Comparison of ENCODE assay signal across 10 cellular contexts in the genomic region with DNA sequence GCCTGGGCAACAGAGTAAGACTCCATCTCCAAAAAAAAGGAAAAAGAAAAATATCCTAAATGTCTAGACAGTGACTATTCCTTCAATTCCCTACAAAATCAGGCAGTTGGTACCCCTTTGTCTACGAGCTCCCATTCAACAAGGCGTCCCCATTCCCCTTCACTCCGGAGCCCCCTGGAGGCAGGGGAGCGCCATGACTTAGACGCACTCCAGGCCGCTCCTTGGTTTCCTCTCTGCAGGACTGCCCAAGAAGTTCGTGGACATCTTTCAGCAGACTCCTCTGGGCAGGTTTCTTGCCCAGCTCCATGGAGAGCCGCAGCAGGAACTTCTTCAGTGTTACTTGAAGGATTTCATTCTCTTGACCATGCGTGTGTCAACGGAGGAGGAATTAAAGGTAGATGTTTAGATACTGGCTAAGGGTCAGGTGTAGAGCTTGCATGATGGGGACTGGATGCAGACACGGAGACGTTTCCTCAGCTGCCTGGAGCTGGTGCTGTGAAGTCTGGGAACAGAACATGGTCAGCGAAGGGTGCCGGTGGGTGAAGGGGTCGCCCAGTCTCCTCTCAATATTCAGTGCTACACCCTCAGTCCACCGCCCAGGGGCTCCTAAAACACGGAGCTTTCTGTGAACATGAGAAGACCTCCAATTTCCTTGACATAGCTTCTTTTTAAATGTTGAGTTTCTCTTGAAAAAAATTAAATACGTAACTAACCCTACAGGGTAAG. TPM values are rescaled to one million over a fixed set of nuclear protein-coding genes. Genes with fewer than 3 reads are reported as not detected.
A peak's percentile ranks its signal among the peaks of the same experiment; 100 is the strongest.
DNase-seq lines count a peak whose midpoint lies in the region; ATAC-seq and TF ChIP-seq lines count a peak whose summit lies in the region.
"Had no signal": no experiment of that assay in that cellular context is flagged by ENCODE, and none has a peak within 500 bp of the region (broad histone marks: within the 10 kb centered on the region; RNA-seq: fewer than 3 reads in every experiment).

No MANE protein-coding gene starts in this region.

- no peak overlapping the region for H3K27ac ChIP-seq in OCI-LY3 (ENCODE audit: low read length)
- H3K27ac ChIP-seq in endodermal cell (ENCODE audit: low read depth, low read length) = no peak overlapping the region

- H3K4me3 ChIP-seq in OCI-LY3 (ENCODE audit: low read length) (no peak overlapping the region), endodermal cell (ENCODE audit: low read length) (no peak overlapping the region)

- H3K4me1 ChIP-seq in OCI-LY3 (ENCODE audit: low read length) = no peaks in the 10 kb centered on the region
- H3K4me1 ChIP-seq in endodermal cell (ENCODE audit: control insufficient read depth, insufficient read depth, low read length) = no peaks in the 10 kb centered on the region

- WGBS in endodermal cell (ENCODE audit: insufficient coverage in 1 of 2, insufficient read length in 1 of 2), 2 experiments = 93 to 98% methylated on average over 11 to 17 of the region's 18 CpGs

- H3K36me3 Mint-ChIP-seq in activated CD4-positive, alpha-beta T cell treated with anti-CD3 and anti-CD28 coated beads for 36 hours (ENCODE audit: low read depth) = peaks cover 83% of the 10 kb centered on the region
- peaks cover 82% of the 10 kb centered on the region for H3K36me3 Mint-ChIP-seq in endodermal cell (ENCODE audit: low read depth)

- no peak overlapping the region for H3K4me2 ChIP-seq in OCI-LY3 (ENCODE audit: low read length)

- H3K27me3 Mint-ChIP-seq in activated CD4-positive, alpha-beta T cell treated with anti-CD3 and anti-CD28 coated beads for 36 hours = no peaks in the 10 kb centered on the region
- no peaks in the 10 kb centered on the region for H3K27me3 Mint-ChIP-seq in endodermal cell (ENCODE audit: insufficient read depth)
- H3K27me3 Mint-ChIP-seq: activated naive CD4-positive, alpha-beta T cell treated with anti-CD3 and anti-CD28 coated beads, Interleukin-2, amount 50 U/mL, for 24 hours; naive thymus-derived CD4-positive, alpha-beta T cell had no signal

- H3K4me3 Mint-ChIP-seq in activated CD4-positive, alpha-beta T cell treated with anti-CD3 and anti-CD28 coated beads for 36 hours = no peak overlapping the region
- H3K4me3 Mint-ChIP-seq in endodermal cell = no peak overlapping the region
- H3K4me3 Mint-ChIP-seq: activated naive CD4-positive, alpha-beta T cell treated with anti-CD3 and anti-CD28 coated beads, Interleukin-2, amount 50 U/mL, for 24 hours; naive thymus-derived CD4-positive, alpha-beta T cell had no signal

- no peak overlapping the region for H2AFZ ChIP-seq in OCI-LY3 (ENCODE audit: low read depth, low read length)

- intact Hi-C loops in activated CD4-positive, alpha-beta T cell treated with anti-CD3 and anti-CD28 coated beads for 36 hours (cut with DNase I, micrococcal nuclease) = loop anchor here in 1 of 2 experiments (5.0 kb wide), 1 partner anchor 164 kb away; no protein-coding TSS in a partner anchor

- CTCF ChIA-PET in activated CD4-positive, alpha-beta T cell treated with anti-CD3 and anti-CD28 coated beads for 36 hours (lab: Charles Lee) = interaction anchor here (0.6 to 1.7 kb wide), 8 partner anchors 10 to 190 kb away, joined by 3 to 4 read pairs (median 3); no protein-coding TSS in a partner anchor

- peaks cover 5% of the 10 kb centered on the region; the same call in 1 of the 2 replicates for H4K20me1 ChIP-seq in OCI-LY3 (ENCODE audit: insufficient read depth, low read length)

- no peaks in the 10 kb centered on the region for H3K27me3 ChIP-seq in OCI-LY3 (ENCODE audit: low read depth, low read length)
- H3K27me3 ChIP-seq in endodermal cell (ENCODE audit: control insufficient read depth, insufficient read depth, low read length, poor library complexity, severe bottlenecking) = no peaks in the 10 kb centered on the region

- peak; percentile 43 for ATAC-seq in activated CD4-positive, alpha-beta T cell treated with anti-CD3 and anti-CD28 coated beads for 36 hours
- ATAC-seq in GM19023 (IDR thresholded peaks at IDR 0.05; ENCODE audit: unreplicated experiment) = no peak
- ATAC-seq: naive thymus-derived CD4-positive, alpha-beta T cell had no signal

- peaks cover 90% of the 10 kb centered on the region for H3K36me3 ChIP-seq in OCI-LY3 (replicated peaks; ENCODE audit: low read depth, low read length)
- peaks cover 86% of the 10 kb centered on the region for H3K36me3 ChIP-seq in endodermal cell (ENCODE audit: control insufficient read depth, insufficient read depth, low read length)

- no peaks in the 10 kb centered on the region for H3K4me1 Mint-ChIP-seq in activated CD4-positive, alpha-beta T cell treated with anti-CD3 and anti-CD28 coated beads for 36 hours
- H3K4me1 Mint-ChIP-seq in endodermal cell = no peaks in the 10 kb centered on the region
- H3K4me1 Mint-ChIP-seq: activated naive CD4-positive, alpha-beta T cell treated with anti-CD3 and anti-CD28 coated beads, Interleukin-2, amount 50 U/mL, for 24 hours; naive thymus-derived CD4-positive, alpha-beta T cell had no signal

- H3K79me2 ChIP-seq in OCI-LY3 (ENCODE audit: low read length) = no peaks in the 10 kb centered on the region

- peak overlapping the region; percentile 4 for H3K27ac Mint-ChIP-seq in activated CD4-positive, alpha-beta T cell treated with anti-CD3 and anti-CD28 coated beads for 36 hours
- H3K27ac Mint-ChIP-seq in endodermal cell = no peak overlapping the region
- H3K27ac Mint-ChIP-seq: activated naive CD4-positive, alpha-beta T cell treated with anti-CD3 and anti-CD28 coated beads, Interleukin-2, amount 50 U/mL, for 24 hours had no signal

- peak; percentile 54 for DNase-seq in activated CD4-positive, alpha-beta T cell treated with anti-CD3 and anti-CD28 coated beads for 36 hours
- DNase-seq in activated CD4-positive, alpha-beta T cell treated with anti-CD3 and anti-CD28 coated beads for 4 hours = no peak
- peak; percentile 93 for DNase-seq in endodermal cell
- peak; percentile 26 for DNase-seq in stimulated activated CD4-positive, alpha-beta T cell treated with anti-CD3 and anti-CD28 coated beads, Interleukin-4, amount 100 ng/mL, for 24 hours
- DNase-seq in GM19238 (ENCODE audit: insufficient read length, low spot score) = no peak
- no peak for DNase-seq in SW 1271 (lab: John Stamatoyannopoulos, UW)

- H3K9ac ChIP-seq in OCI-LY3 (ENCODE audit: low read length) = no peak overlapping the region
- H3K9ac ChIP-seq in endodermal cell (ENCODE audit: extremely low read depth, low read length, poor library complexity, severe bottlenecking) = no peak overlapping the region

- H3K9me3 Mint-ChIP-seq in activated CD4-positive, alpha-beta T cell treated with anti-CD3 and anti-CD28 coated beads for 36 hours (ENCODE audit: low read depth) = no peaks in the 10 kb centered on the region
- peaks cover 3% of the 10 kb centered on the region for H3K9me3 Mint-ChIP-seq in endodermal cell
- H3K9me3 Mint-ChIP-seq: activated naive CD4-positive, alpha-beta T cell treated with anti-CD3 and anti-CD28 coated beads, Interleukin-2, amount 50 U/mL, for 24 hours; naive thymus-derived CD4-positive, alpha-beta T cell had no signal

- H3K9me3 ChIP-seq in OCI-LY3 (ENCODE audit: insufficient read depth, low read length) = no peaks in the 10 kb centered on the region
- H3K9me3 ChIP-seq in endodermal cell (ENCODE audit: control insufficient read depth, low read length) = no peaks in the 10 kb centered on the region

- peak; percentile 20 for TF ChIP-seq CTCF in OCI-LY3 (IDR thresholded peaks at IDR 0.05; ENCODE audit: low read depth, low read length)
- peak; percentile 82 for TF ChIP-seq CTCF in endodermal cell (conservative IDR thresholded peaks at IDR 0.05)

- POLR2A ChIA-PET in activated CD4-positive, alpha-beta T cell treated with anti-CD3 and anti-CD28 coated beads for 36 hours (lab: Charles Lee) = no interaction called here

RNA-seq across cellular contexts. Expression of a gene that starts 53.3 kb away (rescaled TPM):
- total RNA-seq in activated CD4-positive, alpha-beta T cell treated with anti-CD3 and anti-CD28 coated beads for 36 hours = 10 to 100 TPM; 12.3 to 13.0 TPM
- total RNA-seq in endodermal cell = 10 to 100 TPM; 38.8 to 47.1 TPM
- polyA plus RNA-seq in endodermal cell (2013, experiment 1 of 2) = 33.2 TPM
- 32.9 TPM for polyA plus RNA-seq in endodermal cell (2013, experiment 2 of 2)

Comparison
In these comparisons a context has a peak if more than half of its experiments do, and no peak if none do; other contexts are left out.
1. DNase-seq: peak in activated CD4-positive, alpha-beta T cell treated with anti-CD3 and anti-CD28 coated beads for 36 hours (single experiment), endodermal cell (single experiment) and stimulated activated CD4-positive, alpha-beta T cell treated with anti-CD3 and anti-CD28 coated beads, Interleukin-4, amount 100 ng/mL, for 24 hours (single experiment); none in activated CD4-positive, alpha-beta T cell treated with anti-CD3 and anti-CD28 coated beads for 4 hours (0 of 2), GM19238 (single experiment) and SW 1271 (0 of 2).